ENCODE assay signal across 18 cellular contexts in the genomic region with DNA sequence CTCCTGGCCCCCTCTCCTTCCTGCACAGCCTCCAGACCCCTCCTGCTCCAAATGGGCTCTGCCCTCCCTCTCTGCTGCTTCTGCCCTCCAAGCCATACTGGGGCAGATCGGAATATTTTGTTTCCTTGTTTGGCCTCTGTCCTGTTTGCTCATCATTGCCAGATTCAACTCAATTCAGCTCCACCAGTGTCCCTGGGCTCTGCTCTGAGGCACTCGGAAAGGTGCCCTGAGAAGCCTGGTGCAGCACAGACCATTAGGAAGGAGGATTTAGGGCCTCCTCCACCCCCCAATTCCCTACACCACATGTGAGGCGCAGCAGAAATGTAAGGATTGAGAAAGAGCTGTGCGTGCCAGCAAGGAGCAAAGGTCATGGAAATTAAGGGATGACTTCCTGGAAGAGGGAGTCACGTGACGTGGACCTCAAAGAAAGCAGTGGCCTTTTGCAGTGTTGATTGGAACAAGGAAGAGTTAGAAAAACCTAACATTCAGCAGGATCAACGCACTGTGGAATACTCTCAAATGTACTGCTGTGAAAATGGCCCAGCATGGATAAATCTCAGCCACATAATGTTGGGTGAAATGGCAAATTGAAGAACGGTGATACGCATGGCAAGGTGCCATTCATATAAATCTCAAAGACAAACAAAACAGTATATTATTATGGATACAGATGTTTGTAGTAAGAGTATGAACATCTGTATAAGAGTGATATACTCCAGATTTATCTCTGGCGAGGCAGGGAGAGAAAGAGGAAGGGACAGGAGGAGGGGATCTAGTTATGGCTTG. TPM values are rescaled to one million over a fixed set of nuclear protein-coding genes. Genes with fewer than 3 reads are reported as not detected.
DNase-seq lines count a peak whose midpoint lies in the region; ATAC-seq and TF ChIP-seq lines count a peak whose summit lies in the region.
"Had no signal": no experiment of that assay in that cellular context is flagged by ENCODE, and none has a peak within 500 bp of the region (broad histone marks: within the 10 kb centered on the region; RNA-seq: fewer than 3 reads in every experiment).

No MANE protein-coding gene starts in this region.

- ATAC-seq in GM21723 (IDR thresholded peaks at IDR 0.05; ENCODE audit: unreplicated experiment) = no peak
- ATAC-seq: activated T-cell treated with anti-CD3 and anti-CD28 coated beads, Interleukin-2, amount 50 U/mL, for 72 hours had no signal

- peak overlapping the region in 1 of 2 donors; percentile 31 for H3K4me3 ChIP-seq in mucosa of rectum (ENCODE audit: low read length in 2 of 2)
- H3K4me3 ChIP-seq: MG63, SJCRH30 had no signal

- H3K4me1 ChIP-seq in mucosa of rectum (ENCODE audit: control insufficient read depth in 2 of 2, insufficient read depth in 2 of 2, low read length in 2 of 2) = peaks cover 11 to 18% of the 10 kb centered on the region in 2 donors
- H3K4me1 ChIP-seq: BE2C, SJCRH30 had no signal

- DNase-seq in LoVo (ENCODE audit: low spot score) (peak; percentile 80), dermis blood vessel endothelial cell (peak; percentile 13), ureter (ENCODE audit: low spot score) (peak; percentile 67), hepatic stellate cell (ENCODE audit: low spot score) (no peak), HEK293T (ENCODE audit: extremely low spot score) (no peak)
- DNase-seq: activated CD4-positive, CD25-positive, alpha-beta regulatory T cell treated with anti-CD3 and anti-CD28 coated beads, Interleukin-2, amount 50 U/mL, for 72 hours; activated T-cell treated with anti-CD3 and anti-CD28 coated beads, Interleukin-2, amount 50 U/mL, for 72 hours; BE2C; foreskin melanocyte; MG63; NCI-H146; NCI-H748 treated with DMSO at 0.1 percent for 48 hours; SJCRH30; stimulated activated CD4-positive, alpha-beta T cell treated with anti-CD3 and anti-CD28 coated beads, Interleukin-12 subunit alpha, Interleukin-12 subunit beta, amount 100 ng/mL, for 4 hours had no signal

- POLR2A ChIA-PET in HEK293T (lab: Yijun Ruan, JAX) = no interaction called here

- CTCF ChIA-PET in HEK293T (lab: Yijun Ruan, JAX) = no interaction called here

- H3K36me3 ChIP-seq in mucosa of rectum (ENCODE audit: control insufficient read depth in 2 of 2, insufficient read depth in 2 of 2, low read length in 2 of 2) = no peaks in the 10 kb centered on the region
- H3K36me3 ChIP-seq: BE2C, MG63, SJCRH30 had no signal

- H3K27me3 ChIP-seq in mucosa of rectum (ENCODE audit: control insufficient read depth in 2 of 2, insufficient read depth in 2 of 2, low read length in 2 of 2) = peaks cover 15 to 17% of the 10 kb centered on the region in 2 donors
- H3K27me3 ChIP-seq: MG63, SJCRH30 had no signal

- H3K9ac ChIP-seq in mucosa of rectum (ENCODE audit: low read depth in 1 of 2, low read length in 2 of 2) = no peak overlapping the region

- H3K27ac ChIP-seq in mucosa of rectum (ENCODE audit: low read depth in 2 of 2, low read length in 2 of 2) = peak overlapping the region; percentile 74
- H3K27ac ChIP-seq: SJCRH30 had no signal

- H3K9me3 ChIP-seq in mucosa of rectum (ENCODE audit: control insufficient read depth in 2 of 2, low read length in 2 of 2) = no peaks in the 10 kb centered on the region
- H3K9me3 ChIP-seq: BE2C, MG63, SJCRH30 had no signal

TF ChIP-seq in HEK293T, 16 proteins besides CTCF, POLR2A, EP300 and RAD21:
- no peak for TF ChIP-seq FOXA1 (IDR thresholded peaks at IDR 0.05)
- TF ChIP-seq CTBP1 (IDR thresholded peaks at IDR 0.05; ENCODE audit: borderline replicate concordance) = no peak
- TF ChIP-seq BHLHE40 (IDR thresholded peaks at IDR 0.05; ENCODE audit: borderline replicate concordance) = no peak
- no peak for TF ChIP-seq L3MBTL2 (conservative IDR thresholded peaks at IDR 0.05)
- no peak for TF ChIP-seq PKNOX1 (IDR thresholded peaks at IDR 0.05)

RNA-seq across cellular contexts. Expression of gene ADRA1D, which starts 4.2 kb away (rescaled TPM):
- not detected in 2 replicates for total RNA-seq in dermis blood vessel endothelial cell
- 5.0 TPM for total RNA-seq in ureter
- total RNA-seq: activated T-cell treated with anti-CD3 and anti-CD28 coated beads, Interleukin-2, amount 50 U/mL, for 72 hours; H4; SJCRH30; T-helper 2 cell treated with Interferon-gamma antibody and Interleukin-4, amounts not matched to agents 100 ng/mL and 5 ng/mL, for 36 hours had no signal

Comparison
In these comparisons a context has a peak if more than half of its experiments do, and no peak if none do; other contexts are left out.
1. DNase-seq: peak in LoVo (single experiment), dermis blood vessel endothelial cell (single experiment) and ureter (single experiment); none in hepatic stellate cell (single experiment) and HEK293T (single experiment).